8 cellular contexts compared by ENCODE assay signal in the genomic region with DNA sequence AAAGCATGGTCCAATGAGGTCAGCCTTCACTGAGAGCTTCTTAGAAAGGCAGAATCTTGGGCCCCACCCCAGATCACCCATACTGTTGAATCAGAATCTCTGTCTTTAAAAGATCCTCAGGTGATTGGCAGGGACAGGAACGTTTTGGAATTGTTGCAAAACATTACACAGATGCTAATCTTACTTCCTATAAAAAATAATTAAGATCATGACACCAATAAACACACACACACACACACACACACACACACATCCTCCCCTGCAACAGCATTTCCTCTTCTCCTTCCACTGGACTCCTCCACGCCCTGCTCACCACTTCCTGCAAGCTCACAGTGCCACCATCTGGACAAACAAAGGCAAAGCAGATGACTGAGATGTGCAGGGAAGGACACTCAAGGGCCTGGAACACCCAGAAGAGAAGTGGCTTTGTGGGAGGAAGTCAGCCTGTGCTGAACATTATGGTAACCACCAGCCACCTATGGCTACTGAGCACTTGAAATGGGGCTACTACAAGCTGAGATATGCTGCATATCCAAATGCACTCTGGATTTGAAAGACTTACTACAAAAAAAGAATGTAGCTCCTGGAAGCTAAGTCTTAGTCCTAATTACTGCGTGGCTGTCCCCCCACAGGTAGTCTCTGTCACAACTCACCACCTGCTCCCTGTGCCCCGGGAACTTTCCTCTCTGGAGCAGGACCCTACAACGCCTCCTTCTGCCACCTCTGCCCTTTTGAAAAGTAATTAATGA.
DNase-seq lines count a peak whose midpoint lies in the region; ATAC-seq, FAIRE-seq and TF ChIP-seq lines count a peak whose summit lies in the region.

No MANE protein-coding gene starts in this region.

- intact Hi-C loops in pancreas (cut with DNase I) (loop anchor here in 2 of 3 donors (5.0 kb wide), 1 partner anchor 164 kb away; no protein-coding TSS in a partner anchor), upper lobe of right lung (cut with DNase I) (loop anchor here (5.0 kb wide), 1 partner anchor 164 kb away; no protein-coding TSS in a partner anchor)

- peak; percentile 96 to 99 (median 98) for ATAC-seq in pancreas
- ATAC-seq in upper lobe of right lung: peak; percentile 98

- H3K27ac ChIP-seq in HEK293 (ENCODE audit: extremely low read depth, low read depth, low read length) (no peak overlapping the region), MM.1S (ENCODE audit: low read length) (no peak overlapping the region), pancreas (no peak overlapping the region), upper lobe of right lung (no peak overlapping the region)

- peak overlapping the region; percentile 18; the same call in 1 of the 2 replicates for H3K4me2 ChIP-seq in MM.1S (ENCODE audit: low read depth, low read length)

- TF ChIP-seq CTCF in HEK293 (tag by site-specific recombination; IDR thresholded peaks at IDR 0.05) (peak; percentile 81), MM.1S (IDR thresholded peaks at IDR 0.05; ENCODE audit: low read length) (peak; percentile 93), pancreas (IDR thresholded peaks at IDR 0.05) (peak; percentile 33 to 62 (median 46)), upper lobe of right lung (IDR thresholded peaks at IDR 0.05) (peak; percentile 79)

- H3K9ac ChIP-seq in MM.1S (ENCODE audit: low read length): no peak overlapping the region

- no peaks in the 10 kb centered on the region for H3K9me2 ChIP-seq in MM.1S (replicated peaks; ENCODE audit: insufficient read depth, low read length)

- H2AFZ ChIP-seq in MM.1S (ENCODE audit: low read length): peak overlapping the region; percentile 34; the same call in 1 of the 2 replicates

- 34 to 35% methylated on average over 5 of the region's 5 CpGs for WGBS in pancreas, 2 donors

- H3F3A ChIP-seq in MM.1S (ENCODE audit: insufficient read depth, low read length): no peaks in the 10 kb centered on the region

- CTCF ChIA-PET in HEK293 (lab: Yijun Ruan, JAX): interaction anchor here (0.5 to 3.8 kb wide), 31 partner anchors 8 to 1194 kb away, joined by 3 to 57 read pairs (median 3); no protein-coding TSS in a partner anchor

- H3K4me3 ChIP-seq in HEK293 (ENCODE audit: low read depth, low read length) (no peak overlapping the region), MM.1S (ENCODE audit: low read length) (no peak overlapping the region), pancreas (no peak overlapping the region), upper lobe of right lung (no peak overlapping the region)

- H4K20me1 ChIP-seq in MM.1S (ENCODE audit: insufficient read depth, low read length): no peaks in the 10 kb centered on the region

- H3K9me3 ChIP-seq in HEK293 (ENCODE audit: control insufficient read depth, insufficient read depth, low read depth, low read length) (no peaks in the 10 kb centered on the region), MM.1S (replicated peaks; ENCODE audit: insufficient read depth, low read length) (no peaks in the 10 kb centered on the region), pancreas (no peaks in the 10 kb centered on the region), upper lobe of right lung (no peaks in the 10 kb centered on the region)

- H3K36me3 ChIP-seq in HEK293 (ENCODE audit: control insufficient read depth in 2 of 2, insufficient read depth in 1 of 2, low read length in 2 of 2): no peaks in the 10 kb centered on the region
- no peaks in the 10 kb centered on the region for H3K36me3 ChIP-seq in MM.1S (replicated peaks; ENCODE audit: insufficient read depth, low read length)
- H3K36me3 ChIP-seq in pancreas: no peaks in the 10 kb centered on the region
- H3K36me3 ChIP-seq in upper lobe of right lung: no peaks in the 10 kb centered on the region

- H3K4me1 ChIP-seq in HEK293 (ENCODE audit: control insufficient read depth, insufficient read depth, low read length): no peaks in the 10 kb centered on the region
- H3K4me1 ChIP-seq in MM.1S (ENCODE audit: low read length): peaks cover 43% of the 10 kb centered on the region
- H3K4me1 ChIP-seq in pancreas: peaks cover 0 to under 1% (median 0%) of the 10 kb centered on the region in 3 donors
- H3K4me1 ChIP-seq in upper lobe of right lung: peaks cover 8% of the 10 kb centered on the region

- H3K27me3 ChIP-seq in MM.1S (replicated peaks; ENCODE audit: insufficient read depth, low read length) (no peaks in the 10 kb centered on the region), pancreas (no peaks in the 10 kb centered on the region), upper lobe of right lung (no peaks in the 10 kb centered on the region)

- peak; percentile 60 for DNase-seq in GM04503 (ENCODE audit: low read depth)
- peak; percentile 90 for DNase-seq in MM.1S
- DNase-seq in SHP77 treated with DMSO at 0.1 percent for 48 hours (lab: John Stamatoyannopoulos, UW): peak; percentile 85
- DNase-seq in activated effector memory CD4-positive, alpha-beta T cell treated with Interleukin-2 at 50 U/mL for 16 hours: peak; percentile 60
- peak; percentile 85 for DNase-seq in foreskin melanocyte
- peak in 4 of 6 donors; percentile 63 to 82 (median 77) for DNase-seq in pancreas
- DNase-seq in upper lobe of right lung: peak; percentile 80

- POLR2A ChIA-PET in HEK293 (lab: Yijun Ruan, JAX): no interaction called here

- FAIRE-seq in pancreas (lab: Jason Lieb, UNC): peak; percentile 88

- H3K79me2 ChIP-seq in MM.1S (ENCODE audit: low read length): no peaks in the 10 kb centered on the region

TF ChIP-seq in HEK293, 187 proteins besides CTCF, POLR2A, EP300 and RAD21 (continues in another document):
- TF ChIP-seq EGR2 (tag by site-specific recombination; IDR thresholded peaks at IDR 0.05; ENCODE audit: low read depth) (peak; percentile 66), PRDM2 (tag by site-specific recombination; IDR thresholded peaks at IDR 0.05; ENCODE audit: borderline replicate concordance) (no peak), WT1 (tag by site-specific recombination; IDR thresholded peaks at IDR 0.05) (0 out of 2 replicates have a peak, but pooled peaks have one; percentile 11), ZBTB7A (tag by site-specific recombination; IDR thresholded peaks at IDR 0.05; ENCODE audit: low read depth) (no peak), ZNF707 (tag by site-specific recombination; IDR thresholded peaks at IDR 0.05) (no peak)
